ENCODE assay signal across 22 cellular contexts in the genomic region with DNA sequence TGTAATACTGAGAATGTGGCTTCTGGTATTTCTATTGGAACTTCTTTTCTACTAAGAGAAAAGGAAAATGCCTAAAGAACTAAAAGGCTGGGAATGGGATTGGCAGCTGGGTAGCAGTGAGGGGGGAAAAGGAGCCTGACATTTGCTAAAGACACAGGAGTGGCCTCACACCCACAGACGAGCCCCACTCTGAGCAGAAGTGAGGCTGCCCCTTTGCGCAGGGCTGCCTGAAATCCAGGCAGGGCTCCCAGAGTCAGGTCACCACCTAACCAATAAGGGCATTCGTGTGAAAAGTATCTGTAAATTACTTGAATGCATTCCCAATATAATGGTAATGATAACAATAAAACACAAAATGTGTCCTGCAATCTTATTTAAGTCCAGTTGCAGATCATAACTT.
DNase-seq lines count a peak whose midpoint lies in the region; ATAC-seq, FAIRE-seq and TF ChIP-seq lines count a peak whose summit lies in the region.
"Had no signal": no experiment of that assay in that cellular context is flagged by ENCODE, and none has a peak within 500 bp of the region (broad histone marks: within the 10 kb centered on the region; RNA-seq: fewer than 3 reads in every experiment).

No MANE protein-coding gene starts in this region.

- POLR2A ChIA-PET in K562 (lab: Yijun Ruan, JAX), result interaction anchor here (0.6 kb wide), 1 partner anchor 28 kb away, joined by 3 read pairs; no protein-coding TSS in a partner anchor

- H3K9me1 ChIP-seq in K562 (ENCODE audit: control insufficient read depth, insufficient read depth, low read length), result no peaks in the 10 kb centered on the region

- no peaks in the 10 kb centered on the region for H3K36me3 ChIP-seq in K562 (ENCODE audit: control insufficient read depth, insufficient read depth, low read length)
- H3K36me3 ChIP-seq in osteoblast (ENCODE audit: insufficient read depth, low read length), result no peaks in the 10 kb centered on the region
- H3K36me3 ChIP-seq in thyroid gland, result no peaks in the 10 kb centered on the region
- no peaks in the 10 kb centered on the region for H3K36me3 ChIP-seq in HAP-1 (replicated peaks)
- H3K36me3 ChIP-seq in transverse colon, result no peaks in the 10 kb centered on the region

- H3K27ac ChIP-seq in K562 (ENCODE audit: extremely low read depth, low read depth, low read length) (no peak overlapping the region), layer of hippocampus (ENCODE audit: low read depth, low read length) (peak overlapping the region; percentile 2), osteoblast (ENCODE audit: low read depth, low read length) (no peak overlapping the region), thyroid gland (peak overlapping the region; percentile 80 to 98 (median 91)), transverse colon (no peak overlapping the region)
- H3K27ac ChIP-seq: C4-2B, HL-60 had no signal

- DNase-seq in K562 (ENCODE audit: extremely low read depth in 1 of 4, low spot score in 3 of 4) (no peak), osteoblast (ENCODE audit: insufficient read length, low spot score, missing footprints) (peak; percentile 10), thyroid gland (no peak), NCI-H1417 (lab: John Stamatoyannopoulos, UW) (no peak), HAP-1 (ENCODE audit: low spot score in 2 of 2) (no peak), nucleus accumbens (lab: John Stamatoyannopoulos, UW) (no peak), transverse colon (no peak)
- DNase-seq: ACHN; AML-193; Caco-2; CD4-positive, alpha-beta T cell; GOT3; H9; IMR-90; KBM-7 had no signal

- intact Hi-C loops in K562 (cut with micrococcal nuclease) (no loop called here), thyroid gland (cut with DNase I) (no loop called here), transverse colon (cut with DNase I; ENCODE audit: low total_unique reads) (no loop called here)

- no peak for TF ChIP-seq RAD21 in K562 (CRISPR knock-in tag; conservative IDR thresholded peaks at IDR 0.05 in 1 of 2, IDR thresholded peaks at IDR 0.05 in 1 of 2)

- BruUV-seq in K562 (replicated peaks; lab: Mats Ljungman, UMichigan), result no TSS peak

- TF ChIP-seq POLR2A in K562 (conservative IDR thresholded peaks at IDR 0.05) (no peak), thyroid gland (IDR thresholded peaks at IDR 0.05) (no peak), transverse colon (IDR thresholded peaks at IDR 0.05) (no peak)

- ATAC-seq in K562, result peak; percentile 64; the same call in 2 of the 3 replicates

- no peak overlapping the region for H3K9ac ChIP-seq in K562 (ENCODE audit: insufficient read depth in 1 of 2, low read depth in 2 of 2, low read length in 2 of 2)

- H3K4me3 ChIP-seq in K562 (no peak overlapping the region), osteoblast (ENCODE audit: insufficient read depth, low read length) (no peak overlapping the region), thyroid gland (replicated peaks in 1 of 3) (no peak overlapping the region), HAP-1 (no peak overlapping the region), transverse colon (no peak overlapping the region)

- no peak for FAIRE-seq in K562 (lab: Jason Lieb, UNC)
- FAIRE-seq: A204.1, D721Med, G401.6, GM12891 had no signal

- WGBS in K562 (ENCODE audit: insufficient coverage, low coverage, missing lambda C conversion rate), result 14% methylated on average over 3 of the region's 3 CpGs
- WGBS in thyroid gland, 2 donors, result 62 to 70% methylated on average over 3 of the region's 3 CpGs
- 64 to 79% methylated on average over 3 of the region's 3 CpGs for WGBS in transverse colon (ENCODE audit: low coverage in 1 of 2), 2 donors

- CTCF ChIA-PET in K562 (lab: Yijun Ruan, JAX; ENCODE audit: low intra/inter-chr PET ratio), result no interaction called here

- in situ Hi-C loops in K562 (cut with MboI), result no loop called here
- in situ Hi-C loops in HAP-1 (cut with MboI; ENCODE audit: low sequenced_read_pairs), result no loop called here
- in situ Hi-C loops in transverse colon (cut with MboI; ENCODE audit: low pct_ligation_motif_present in 1 of 4, low pct_unique_long_range_greater_than_20kb in 1 of 4, low sequenced_read_pairs in 3 of 4), result no loop called here

- H3K4me2 ChIP-seq in K562 (ENCODE audit: insufficient read depth, low read length), result no peak overlapping the region
- no peak overlapping the region for H3K4me2 ChIP-seq in osteoblast (ENCODE audit: insufficient read depth, low read length)

- TF ChIP-seq EP300 in K562 (IDR thresholded peaks at IDR 0.05; ENCODE audit: low read length) (no peak), transverse colon (IDR thresholded peaks at IDR 0.05; ENCODE audit: low read depth) (no peak)

- no peak overlapping the region for H2AFZ ChIP-seq in K562 (ENCODE audit: low read depth, low read length)
- no peak overlapping the region for H2AFZ ChIP-seq in osteoblast (ENCODE audit: low read length)

- H3K79me2 ChIP-seq in K562 (ENCODE audit: control insufficient read depth, insufficient read depth, low read length) (no peaks in the 10 kb centered on the region), osteoblast (ENCODE audit: insufficient read depth, low read length) (no peaks in the 10 kb centered on the region)

- H3K27me3 ChIP-seq in K562 (ENCODE audit: control insufficient read depth in 2 of 2, insufficient read depth in 2 of 2, low read length in 2 of 2) (peaks cover 8 to 9% of the 10 kb centered on the region in 2 experiments; a peak in 2 of 5 replicates), layer of hippocampus (ENCODE audit: control insufficient read depth, insufficient read depth, low read length) (no peaks in the 10 kb centered on the region), osteoblast (ENCODE audit: insufficient read depth, low read length) (no peaks in the 10 kb centered on the region), thyroid gland (no peaks in the 10 kb centered on the region), HAP-1 (ENCODE audit: low read depth) (peaks cover 12% of the 10 kb centered on the region), transverse colon (no peaks in the 10 kb centered on the region)

- TF ChIP-seq CTCF in K562 (IDR thresholded peaks at IDR 0.05 in 2 of 3, conservative IDR thresholded peaks at IDR 0.05 in 1 of 3; ENCODE audit: insufficient read depth in 2 of 3, low read depth in 1 of 3, low read length in 3 of 3) (no peak), osteoblast (IDR thresholded peaks at IDR 0.05; ENCODE audit: extremely low read depth, low read depth, low read length) (no peak), thyroid gland (IDR thresholded peaks at IDR 0.05) (no peak), transverse colon (IDR thresholded peaks at IDR 0.05) (no peak)

- no peaks in the 10 kb centered on the region for H3K9me3 ChIP-seq in K562 (replicated peaks; ENCODE audit: control insufficient read depth, insufficient read depth, low read depth, low read length)
- no peaks in the 10 kb centered on the region for H3K9me3 ChIP-seq in osteoblast (ENCODE audit: low read depth, low read length)
- H3K9me3 ChIP-seq in thyroid gland, result no peaks in the 10 kb centered on the region
- H3K9me3 ChIP-seq in HAP-1, result no peaks in the 10 kb centered on the region
- H3K9me3 ChIP-seq in transverse colon, result no peaks in the 10 kb centered on the region
- H3K9me3 ChIP-seq: Caco-2 had no signal

- H3K4me1 ChIP-seq in K562 (replicated peaks in 1 of 2; ENCODE audit: control insufficient read depth in 2 of 2, insufficient read depth in 2 of 2, low read length in 2 of 2), result no peaks in the 10 kb centered on the region
- H3K4me1 ChIP-seq in osteoblast (ENCODE audit: insufficient read depth, low read length), result no peaks in the 10 kb centered on the region
- H3K4me1 ChIP-seq in thyroid gland, result peaks cover 36 to 38% of the 10 kb centered on the region in 2 donors
- no peaks in the 10 kb centered on the region for H3K4me1 ChIP-seq in HAP-1
- H3K4me1 ChIP-seq in transverse colon, result no peaks in the 10 kb centered on the region
- H3K4me1 ChIP-seq: Caco-2 had no signal

- H4K20me1 ChIP-seq in K562 (replicated peaks; ENCODE audit: control insufficient read depth, insufficient read depth, low read length) (no peaks in the 10 kb centered on the region), osteoblast (ENCODE audit: insufficient read depth, low read length) (no peaks in the 10 kb centered on the region)

TF ChIP-seq in K562, 482 proteins besides CTCF, POLR2A, EP300 and RAD21 (continues in another document):
- no peak for TF ChIP-seq FOXM1 (IDR thresholded peaks at IDR 0.05; ENCODE audit: low read depth)
- no peak for TF ChIP-seq FOXM1 (CRISPR knock-in tag; IDR thresholded peaks at IDR 0.05; ENCODE audit: low read depth)
- TF ChIP-seq, protein P1, sequence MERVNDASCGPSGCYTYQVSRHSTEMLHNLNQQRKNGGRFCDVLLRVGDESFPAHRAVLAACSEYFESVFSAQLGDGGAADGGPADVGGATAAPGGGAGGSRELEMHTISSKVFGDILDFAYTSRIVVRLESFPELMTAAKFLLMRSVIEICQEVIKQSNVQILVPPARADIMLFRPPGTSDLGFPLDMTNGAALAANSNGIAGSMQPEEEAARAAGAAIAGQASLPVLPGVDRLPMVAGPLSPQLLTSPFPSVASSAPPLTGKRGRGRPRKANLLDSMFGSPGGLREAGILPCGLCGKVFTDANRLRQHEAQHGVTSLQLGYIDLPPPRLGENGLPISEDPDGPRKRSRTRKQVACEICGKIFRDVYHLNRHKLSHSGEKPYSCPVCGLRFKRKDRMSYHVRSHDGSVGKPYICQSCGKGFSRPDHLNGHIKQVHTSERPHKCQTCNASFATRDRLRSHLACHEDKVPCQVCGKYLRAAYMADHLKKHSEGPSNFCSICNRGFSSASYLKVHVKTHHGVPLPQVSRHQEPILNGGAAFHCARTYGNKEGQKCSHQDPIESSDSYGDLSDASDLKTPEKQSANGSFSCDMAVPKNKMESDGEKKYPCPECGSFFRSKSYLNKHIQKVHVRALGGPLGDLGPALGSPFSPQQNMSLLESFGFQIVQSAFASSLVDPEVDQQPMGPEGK (CRISPR knock-in tag; IDR thresholded peaks at IDR 0.05; ENCODE audit: borderline replicate concordance), result no peak
- no peak for TF ChIP-seq ZC3H4 (CRISPR knock-in tag; IDR thresholded peaks at IDR 0.05; ENCODE audit: borderline replicate concordance)
- no peak for TF ChIP-seq ZNF146 (CRISPR knock-in tag; IDR thresholded peaks at IDR 0.05; ENCODE audit: unreplicated experiment)

Comparison
In these comparisons a context has a peak if more than half of its experiments do, and no peak if none do; other contexts are left out.
1. H3K27ac ChIP-seq: peak in layer of hippocampus (single experiment) and thyroid gland (3 of 3); none in K562 (single experiment), osteoblast (single experiment) and transverse colon (0 of 4).